ENCODE assay signal across 1 cellular context in the genomic region with DNA sequence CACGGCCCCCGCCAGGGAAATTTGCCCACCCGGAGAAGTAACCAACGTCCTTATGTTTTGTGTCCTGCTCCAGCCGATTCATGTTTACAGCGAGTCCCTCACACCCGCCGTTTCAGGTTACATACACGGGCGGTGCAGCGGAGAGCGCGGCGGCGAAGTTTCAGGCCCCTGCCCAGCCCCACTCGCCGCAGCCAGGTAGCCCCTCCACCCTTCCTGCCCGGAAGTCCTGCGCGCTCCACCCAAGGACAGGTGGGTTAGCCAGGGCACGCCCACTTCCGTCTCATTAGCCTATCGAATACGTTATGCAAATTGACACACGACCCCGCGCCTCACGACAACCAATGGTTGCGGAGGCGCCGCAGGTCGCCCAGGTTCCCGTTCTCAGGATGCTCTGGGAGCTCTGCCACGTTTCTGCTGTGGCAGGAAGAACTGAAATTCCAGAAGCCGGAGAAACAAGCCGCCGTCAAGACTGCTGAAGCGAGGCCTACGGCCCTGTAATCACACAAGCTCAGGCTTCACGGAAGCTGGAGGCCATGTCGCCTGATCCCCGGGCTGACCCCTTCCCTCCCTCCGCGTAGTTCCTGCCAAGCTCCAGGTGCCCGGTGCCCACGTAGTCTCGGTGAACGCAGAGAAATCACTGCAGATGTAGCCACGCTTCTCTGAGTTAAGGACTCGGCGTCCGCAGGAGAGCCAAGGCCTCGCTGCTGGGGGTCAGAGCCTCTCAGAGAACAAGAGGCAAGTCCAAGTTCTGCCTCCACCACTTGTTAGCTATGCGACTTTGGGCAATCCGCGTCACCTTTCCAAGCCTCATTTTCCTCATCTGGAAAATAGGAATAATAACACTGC.
TF ChIP-seq lines count a peak whose summit lies in the region.

No MANE protein-coding gene starts in this region.

TF ChIP-seq in WTC11, 78 proteins besides CTCF, POLR2A, EP300 and RAD21 (continued from another document):
- TF ChIP-seq PRRX2 (CRISPR knock-in tag; IDR thresholded peaks at IDR 0.05) = no peak
- TF ChIP-seq, protein P1, sequence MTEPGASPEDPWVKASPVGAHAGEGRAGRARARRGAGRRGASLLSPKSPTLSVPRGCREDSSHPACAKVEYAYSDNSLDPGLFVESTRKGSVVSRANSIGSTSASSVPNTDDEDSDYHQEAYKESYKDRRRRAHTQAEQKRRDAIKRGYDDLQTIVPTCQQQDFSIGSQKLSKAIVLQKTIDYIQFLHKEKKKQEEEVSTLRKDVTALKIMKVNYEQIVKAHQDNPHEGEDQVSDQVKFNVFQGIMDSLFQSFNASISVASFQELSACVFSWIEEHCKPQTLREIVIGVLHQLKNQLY (CRISPR knock-in tag; IDR thresholded peaks at IDR 0.05) = no peak
- TF ChIP-seq, protein P2, sequence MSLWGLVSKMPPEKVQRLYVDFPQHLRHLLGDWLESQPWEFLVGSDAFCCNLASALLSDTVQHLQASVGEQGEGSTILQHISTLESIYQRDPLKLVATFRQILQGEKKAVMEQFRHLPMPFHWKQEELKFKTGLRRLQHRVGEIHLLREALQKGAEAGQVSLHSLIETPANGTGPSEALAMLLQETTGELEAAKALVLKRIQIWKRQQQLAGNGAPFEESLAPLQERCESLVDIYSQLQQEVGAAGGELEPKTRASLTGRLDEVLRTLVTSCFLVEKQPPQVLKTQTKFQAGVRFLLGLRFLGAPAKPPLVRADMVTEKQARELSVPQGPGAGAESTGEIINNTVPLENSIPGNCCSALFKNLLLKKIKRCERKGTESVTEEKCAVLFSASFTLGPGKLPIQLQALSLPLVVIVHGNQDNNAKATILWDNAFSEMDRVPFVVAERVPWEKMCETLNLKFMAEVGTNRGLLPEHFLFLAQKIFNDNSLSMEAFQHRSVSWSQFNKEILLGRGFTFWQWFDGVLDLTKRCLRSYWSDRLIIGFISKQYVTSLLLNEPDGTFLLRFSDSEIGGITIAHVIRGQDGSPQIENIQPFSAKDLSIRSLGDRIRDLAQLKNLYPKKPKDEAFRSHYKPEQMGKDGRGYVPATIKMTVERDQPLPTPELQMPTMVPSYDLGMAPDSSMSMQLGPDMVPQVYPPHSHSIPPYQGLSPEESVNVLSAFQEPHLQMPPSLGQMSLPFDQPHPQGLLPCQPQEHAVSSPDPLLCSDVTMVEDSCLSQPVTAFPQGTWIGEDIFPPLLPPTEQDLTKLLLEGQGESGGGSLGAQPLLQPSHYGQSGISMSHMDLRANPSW (CRISPR knock-in tag; conservative IDR thresholded peaks at IDR 0.05; ENCODE audit: low read depth) = no peak
- peak; percentile 98 for TF ChIP-seq SP1 (CRISPR knock-in tag; conservative IDR thresholded peaks at IDR 0.05)
- no peak for TF ChIP-seq ELF4 (CRISPR knock-in tag; IDR thresholded peaks at IDR 0.05; ENCODE audit: low read depth)
- TF ChIP-seq, protein P3, sequence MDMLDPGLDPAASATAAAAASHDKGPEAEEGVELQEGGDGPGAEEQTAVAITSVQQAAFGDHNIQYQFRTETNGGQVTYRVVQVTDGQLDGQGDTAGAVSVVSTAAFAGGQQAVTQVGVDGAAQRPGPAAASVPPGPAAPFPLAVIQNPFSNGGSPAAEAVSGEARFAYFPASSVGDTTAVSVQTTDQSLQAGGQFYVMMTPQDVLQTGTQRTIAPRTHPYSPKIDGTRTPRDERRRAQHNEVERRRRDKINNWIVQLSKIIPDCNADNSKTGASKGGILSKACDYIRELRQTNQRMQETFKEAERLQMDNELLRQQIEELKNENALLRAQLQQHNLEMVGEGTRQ (CRISPR knock-in tag; IDR thresholded peaks at IDR 0.05) = peak; percentile 54
- TF ChIP-seq, protein P4, sequence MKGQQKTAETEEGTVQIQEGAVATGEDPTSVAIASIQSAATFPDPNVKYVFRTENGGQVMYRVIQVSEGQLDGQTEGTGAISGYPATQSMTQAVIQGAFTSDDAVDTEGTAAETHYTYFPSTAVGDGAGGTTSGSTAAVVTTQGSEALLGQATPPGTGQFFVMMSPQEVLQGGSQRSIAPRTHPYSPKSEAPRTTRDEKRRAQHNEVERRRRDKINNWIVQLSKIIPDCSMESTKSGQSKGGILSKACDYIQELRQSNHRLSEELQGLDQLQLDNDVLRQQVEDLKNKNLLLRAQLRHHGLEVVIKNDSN (CRISPR knock-in tag; IDR thresholded peaks at IDR 0.05) = peak; percentile 39; the same call in 1 of the 2 replicates
- TF ChIP-seq, protein P5, sequence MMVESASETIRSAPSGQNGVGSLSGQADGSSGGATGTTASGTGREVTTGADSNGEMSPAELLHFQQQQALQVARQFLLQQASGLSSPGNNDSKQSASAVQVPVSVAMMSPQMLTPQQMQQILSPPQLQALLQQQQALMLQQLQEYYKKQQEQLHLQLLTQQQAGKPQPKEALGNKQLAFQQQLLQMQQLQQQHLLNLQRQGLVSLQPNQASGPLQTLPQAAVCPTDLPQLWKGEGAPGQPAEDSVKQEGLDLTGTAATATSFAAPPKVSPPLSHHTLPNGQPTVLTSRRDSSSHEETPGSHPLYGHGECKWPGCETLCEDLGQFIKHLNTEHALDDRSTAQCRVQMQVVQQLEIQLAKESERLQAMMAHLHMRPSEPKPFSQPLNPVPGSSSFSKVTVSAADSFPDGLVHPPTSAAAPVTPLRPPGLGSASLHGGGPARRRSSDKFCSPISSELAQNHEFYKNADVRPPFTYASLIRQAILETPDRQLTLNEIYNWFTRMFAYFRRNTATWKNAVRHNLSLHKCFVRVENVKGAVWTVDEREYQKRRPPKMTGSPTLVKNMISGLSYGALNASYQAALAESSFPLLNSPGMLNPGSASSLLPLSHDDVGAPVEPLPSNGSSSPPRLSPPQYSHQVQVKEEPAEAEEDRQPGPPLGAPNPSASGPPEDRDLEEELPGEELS (CRISPR knock-in tag; IDR thresholded peaks at IDR 0.05) = no peak; the same call in 1 of the 2 replicates
- no peak for TF ChIP-seq NR2C2 (CRISPR knock-in tag; IDR thresholded peaks at IDR 0.05)
